8 cellular contexts compared by ENCODE assay signal in the genomic region with DNA sequence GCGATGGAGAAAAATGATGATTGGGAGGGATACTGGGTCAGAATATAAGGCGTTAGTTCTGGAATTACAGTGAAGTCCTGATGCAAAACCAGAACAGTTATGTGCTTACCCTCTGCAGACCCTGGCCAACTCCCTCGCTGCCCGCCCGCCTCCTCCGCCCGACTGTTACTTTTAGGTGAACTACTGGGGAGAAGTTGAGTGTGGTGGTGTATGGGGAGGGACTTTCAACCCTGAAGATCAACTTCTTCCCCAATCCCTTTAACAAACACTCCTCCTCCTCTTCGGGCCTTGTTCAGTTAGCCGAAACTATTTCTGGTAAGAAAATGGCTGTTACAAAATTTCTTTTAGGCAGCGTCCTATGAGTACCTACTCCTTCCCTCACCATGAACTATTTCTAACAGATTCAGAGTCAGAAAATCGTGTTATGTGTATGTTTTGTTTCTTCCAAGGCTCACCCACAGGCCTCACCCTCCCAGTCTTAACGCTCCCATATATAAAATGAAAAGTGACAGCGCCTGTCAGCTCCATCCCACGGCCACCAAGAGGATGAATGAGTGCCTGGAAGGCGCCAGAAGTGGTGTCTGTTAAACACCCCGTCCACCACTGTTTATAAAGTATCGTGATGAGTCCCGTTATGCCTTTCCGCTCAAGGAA. TPM values are rescaled to one million over a fixed set of nuclear protein-coding genes. Genes with fewer than 3 reads are reported as not detected.
DNase-seq lines count a peak whose midpoint lies in the region; ATAC-seq and TF ChIP-seq lines count a peak whose summit lies in the region.

No MANE protein-coding gene starts in this region.

- no peaks in the 10 kb centered on the region for H3K27me3 Mint-ChIP-seq in activated naive CD8-positive, alpha-beta T cell treated with anti-CD3 and anti-CD28 coated beads, Interleukin-2, amount 10 ng/mL, durations not matched to agents 7 days and 5 days

- TF ChIP-seq EP300 in stomach (IDR thresholded peaks at IDR 0.05): no peak

- H3K27ac ChIP-seq in stomach: peak overlapping the region; percentile 90 to 99 (median 98)

- no peak for TF ChIP-seq CTCF in stomach (IDR thresholded peaks at IDR 0.05)

- H3K36me3 Mint-ChIP-seq in activated naive CD8-positive, alpha-beta T cell treated with anti-CD3 and anti-CD28 coated beads, Interleukin-2, amount 10 ng/mL, durations not matched to agents 7 days and 5 days: peaks cover 6% of the 10 kb centered on the region

- H3K9me3 Mint-ChIP-seq in activated naive CD8-positive, alpha-beta T cell treated with anti-CD3 and anti-CD28 coated beads, Interleukin-2, amount 10 ng/mL, durations not matched to agents 7 days and 5 days: no peaks in the 10 kb centered on the region

- H3K27ac Mint-ChIP-seq in activated naive CD8-positive, alpha-beta T cell treated with anti-CD3 and anti-CD28 coated beads, Interleukin-2, amount 10 ng/mL, durations not matched to agents 7 days and 5 days: peak overlapping the region; percentile 94

- no peaks in the 10 kb centered on the region for H3K27me3 ChIP-seq in stomach

- ATAC-seq in activated naive CD8-positive, alpha-beta T cell treated with anti-CD3 and anti-CD28 coated beads, Interleukin-2, amount 10 ng/mL, durations not matched to agents 7 days and 5 days (ENCODE audit: low read depth): peak; percentile 3

- peak overlapping the region; percentile 92 for H3K4me3 Mint-ChIP-seq in activated naive CD8-positive, alpha-beta T cell treated with anti-CD3 and anti-CD28 coated beads, Interleukin-2, amount 10 ng/mL, durations not matched to agents 7 days and 5 days

- H3K4me3 ChIP-seq in Jurkat, Clone E6-1 (ENCODE audit: low read length): peak overlapping the region; percentile 86
- H3K4me3 ChIP-seq in stomach: peak overlapping the region; percentile 89 to 95 (median 94)

- no peaks in the 10 kb centered on the region for H3K36me3 ChIP-seq in stomach

- WGBS in stomach, 5 donors: 2 to 8% (median 6%) methylated on average over 19 of the region's 19 CpGs

- TF ChIP-seq POLR2A in stomach (IDR thresholded peaks at IDR 0.05): no peak

- peaks cover 17 to 63% (median 43%) of the 10 kb centered on the region in 4 donors for H3K4me1 ChIP-seq in stomach

- intact Hi-C loops in stomach (cut with DNase I; ENCODE audit: low total_unique reads): no loop called here

- DNase-seq in activated CD8-positive, alpha-beta memory T cell treated with anti-CD3 and anti-CD28 coated beads, Interleukin-2, amount 50 U/mL, for 48 hours: peak; percentile 58
- DNase-seq in activated CD8-positive, alpha-beta memory T cell treated with anti-CD3 and anti-CD28 coated beads for 24 hours: no peak
- DNase-seq in Jurkat, Clone E6-1 (ENCODE audit: low read depth, low spot score): no peak
- no peak for DNase-seq in activated naive CD8-positive, alpha-beta T cell treated with anti-CD3 and anti-CD28 coated beads, Interleukin-2, amount 10 ng/mL, durations not matched to agents 7 days and 5 days
- DNase-seq in iris pigment epithelial cell (ENCODE audit: low read depth) (peak; percentile 31), stomach (no peak), NCI-H226 (no peak), NCI-H774 (lab: John Stamatoyannopoulos, UW) (no peak)

- POLR2A ChIA-PET in activated naive CD8-positive, alpha-beta T cell treated with anti-CD3 and anti-CD28 coated beads, Interleukin-2, amount 10 ng/mL, durations not matched to agents 7 days and 5 days (lab: Charles Lee): interaction anchor here (1.0 to 3.4 kb wide), 9 partner anchors 8 to 332 kb away, joined by 5 to 35 read pairs (median 17); partner anchors contain the start of genes GEMIN2, PNN, SEC23A and TRAPPC6B

- H3K9me3 ChIP-seq in stomach: no peaks in the 10 kb centered on the region

- H3K4me1 Mint-ChIP-seq in activated naive CD8-positive, alpha-beta T cell treated with anti-CD3 and anti-CD28 coated beads, Interleukin-2, amount 10 ng/mL, durations not matched to agents 7 days and 5 days: peaks cover 37% of the 10 kb centered on the region

RNA-seq across cellular contexts. Expression of gene FBXO33, which starts 1.3 kb away (rescaled TPM):
- polyA plus RNA-seq in Jurkat, Clone E6-1 (2012; ENCODE audit: insufficient read depth, insufficient read length): 19.3 TPM
- 10 to 100 TPM; 18.7 to 19.0 TPM for total RNA-seq in activated naive CD8-positive, alpha-beta T cell treated with anti-CD3 and anti-CD28 coated beads, Interleukin-2, amount 10 ng/mL, durations not matched to agents 7 days and 5 days
- 10 to 100 TPM in 3 of 5 donors, 1 to 10 TPM in 2; 4.7 to 30.1 (median 10.4) TPM for total RNA-seq in stomach
- 1 to 10 TPM; 3.4 to 7.0 (median 6.9) TPM for polyA plus RNA-seq in stomach

Comparison
In these comparisons a context has a peak if more than half of its experiments do, and no peak if none do; other contexts are left out.
1. DNase-seq: peak in activated CD8-positive, alpha-beta memory T cell treated with anti-CD3 and anti-CD28 coated beads, Interleukin-2, amount 50 U/mL, for 48 hours (single experiment) and iris pigment epithelial cell (single experiment); none in activated CD8-positive, alpha-beta memory T cell treated with anti-CD3 and anti-CD28 coated beads for 24 hours (single experiment), Jurkat, Clone E6-1 (single experiment), activated naive CD8-positive, alpha-beta T cell treated with anti-CD3 and anti-CD28 coated beads, Interleukin-2, amount 10 ng/mL, durations not matched to agents 7 days and 5 days (single experiment), stomach (single experiment), NCI-H226 (single experiment) and NCI-H774 (single experiment).